33 cellular contexts compared by ENCODE assay signal in the genomic region with DNA sequence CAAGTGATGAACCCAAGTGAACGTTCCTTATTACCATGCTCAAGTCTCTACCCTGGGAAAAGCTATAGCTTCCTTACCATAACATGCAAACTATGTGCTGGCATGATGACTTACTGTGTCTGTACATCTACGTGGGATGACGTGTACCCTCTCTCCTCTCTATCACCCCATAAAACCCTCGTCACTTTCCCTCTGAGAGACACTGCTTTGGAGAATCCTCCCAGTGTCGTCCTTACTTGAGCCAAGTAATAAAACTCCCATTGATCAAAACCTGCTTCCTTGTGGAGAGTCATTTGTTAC.
"Had no signal": no experiment of that assay in that cellular context is flagged by ENCODE, and none has a peak within 500 bp of the region (broad histone marks: within the 10 kb centered on the region; RNA-seq: fewer than 3 reads in every experiment).

No MANE protein-coding gene starts in this region.

- H3K27me3 Mint-ChIP-seq: activated naive CD8-positive, alpha-beta T cell; central memory CD8-positive, alpha-beta T cell; naive thymus-derived CD8-positive, alpha-beta T cell had no signal

- H3K4me1 Mint-ChIP-seq: mesothelial cell of epicardium had no signal

- ATAC-seq: activated CD4-positive, CD25-positive, alpha-beta regulatory T cell treated with anti-CD3 and anti-CD28 coated beads, Interleukin-2, amount 50 U/mL, for 24 hours; gastroesophageal sphincter; left cardiac atrium; naive thymus-derived CD8-positive, alpha-beta T cell; psoas muscle had no signal

- FAIRE-seq: colon, endometrium, keratinocyte, TTC549, urothelium cell line had no signal

- DNase-seq: activated CD4-positive, alpha-beta T cell treated with anti-CD3 and anti-CD28 coated beads for 48 hours; activated CD4-positive, alpha-beta T cell treated with anti-CD3 and anti-CD28 coated beads, Interleukin-2, amount 50 U/mL, for 48 hours; activated CD8-positive, alpha-beta memory T cell treated with anti-CD3 and anti-CD28 coated beads for 24 hours; activated effector memory CD4-positive, alpha-beta T cell treated with Interleukin-2 at 50 U/mL for 16 hours; activated naive CD4-positive, alpha-beta T cell treated with Interleukin-2 at 50 U/mL for 16 hours; anterior cingulate cortex; dermis blood vessel endothelial cell; effector CD8-positive, alpha-beta T cell; left cardiac atrium; mammary epithelial cell; naive thymus-derived CD8-positive, alpha-beta T cell; occipital lobe; psoas muscle; spleen; stimulated activated naive CD4-positive, alpha-beta T cell treated with Interleukin-2 at 50 U/mL for 16 hours; T-helper 9 cell had no signal

- H3K27ac Mint-ChIP-seq: activated naive CD8-positive, alpha-beta T cell; mesothelial cell of epicardium; neural progenitor cell; T-helper 1 cell treated with Interleukin-12 subunit alpha and Interleukin-12 subunit beta and Interleukin-4 antibody, amounts not matched to agents 30 μg/mL and 1 μg/mL, for 36 hours had no signal

- H3K4me3 Mint-ChIP-seq: activated naive CD8-positive, alpha-beta T cell; central memory CD8-positive, alpha-beta T cell; mesothelial cell of epicardium; naive thymus-derived CD8-positive, alpha-beta T cell; neural progenitor cell; T-helper 1 cell treated with Interleukin-12 subunit alpha and Interleukin-12 subunit beta and Interleukin-4 antibody, amounts not matched to agents 30 μg/mL and 1 μg/mL, for 36 hours had no signal

- H3K36me3 Mint-ChIP-seq: mesothelial cell of epicardium, neural progenitor cell had no signal

- H3K27ac ChIP-seq: gastroesophageal sphincter, hepatocyte, neural progenitor cell, parathyroid adenoma, psoas muscle, right atrium auricular region, spleen, tibial nerve, WERI-Rb-1 had no signal
